ENCODE assay signal across 1 cellular context in the genomic region with DNA sequence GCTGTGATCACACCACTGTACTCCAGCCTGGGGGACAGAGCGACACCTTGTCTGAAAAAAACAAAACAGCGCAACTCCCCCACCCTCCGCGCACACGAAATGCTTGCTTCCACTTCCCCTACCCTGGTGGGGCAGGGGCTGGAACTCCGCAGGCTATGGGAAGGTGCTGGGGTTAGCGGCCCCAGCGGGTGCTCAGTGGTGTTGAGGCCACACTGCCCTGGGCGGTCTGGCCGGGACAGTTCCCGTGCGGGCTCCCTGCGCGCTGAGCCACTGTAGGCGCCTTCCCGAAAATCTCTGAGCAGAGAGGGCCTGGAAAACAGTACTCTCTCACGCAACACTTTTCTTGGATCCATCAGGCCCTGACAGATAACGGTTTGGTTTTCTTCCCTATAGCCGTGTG.
TF ChIP-seq lines count a peak whose summit lies in the region.

No MANE protein-coding gene starts in this region.

TF ChIP-seq in IMR-90, 13 proteins besides CTCF, POLR2A, EP300 and RAD21:
- TF ChIP-seq ELK1 (IDR thresholded peaks at IDR 0.05; ENCODE audit: borderline replicate concordance, low read depth, low read length) (no peak), MAZ (IDR thresholded peaks at IDR 0.05; ENCODE audit: borderline replicate concordance, low read depth, low read length) (no peak), MAFK (IDR thresholded peaks at IDR 0.05; ENCODE audit: low read depth, low read length) (no peak), FOS (IDR thresholded peaks at IDR 0.05; ENCODE audit: low read depth, low read length) (no peak), USF2 (IDR thresholded peaks at IDR 0.05; ENCODE audit: low read depth, low read length) (no peak), MXI1 (IDR thresholded peaks at IDR 0.05; ENCODE audit: borderline replicate concordance, low read depth, low read length) (no peak), BHLHE40 (IDR thresholded peaks at IDR 0.05; ENCODE audit: low read depth, low read length) (no peak), SMC3 (IDR thresholded peaks at IDR 0.05; ENCODE audit: low read depth, low read length) (no peak), CEBPB (IDR thresholded peaks at IDR 0.05; ENCODE audit: low read depth, low read length) (no peak), CHD1 (IDR thresholded peaks at IDR 0.05; ENCODE audit: low read depth, low read length) (no peak), RCOR1 (IDR thresholded peaks at IDR 0.05; ENCODE audit: insufficient replicate concordance, low read length) (no peak)
TF ChIP-seq in IMR-90: peak in this region for 0.
